19 cellular contexts compared by ENCODE assay signal in the genomic region with DNA sequence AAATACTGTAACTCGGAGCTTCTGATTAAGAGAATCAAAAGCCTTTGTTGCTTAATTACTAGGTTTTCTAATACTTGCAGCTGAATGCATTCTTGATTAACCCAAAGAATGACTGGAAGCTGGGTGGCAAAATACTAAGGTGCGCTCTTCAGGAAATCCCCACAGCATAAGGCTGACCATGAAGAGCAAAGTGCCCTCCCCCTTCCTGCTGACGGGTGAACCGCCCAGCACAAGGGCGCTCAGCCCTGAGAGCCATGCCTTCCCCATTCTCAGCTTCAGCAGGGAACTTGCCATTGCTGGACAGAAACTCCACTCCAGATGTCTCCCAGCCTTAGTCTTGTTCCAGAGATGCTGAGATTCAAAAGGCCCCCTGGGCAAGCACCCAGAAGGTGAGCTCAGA. TPM values are rescaled to one million over a fixed set of nuclear protein-coding genes. Genes with fewer than 3 reads are reported as not detected.
DNase-seq lines count a peak whose midpoint lies in the region; ATAC-seq, FAIRE-seq and TF ChIP-seq lines count a peak whose summit lies in the region.
"Had no signal": no experiment of that assay in that cellular context is flagged by ENCODE, and none has a peak within 500 bp of the region (broad histone marks: within the 10 kb centered on the region; RNA-seq: fewer than 3 reads in every experiment).

No MANE protein-coding gene starts in this region.

- ATAC-seq in T-helper 17 cell (peak; percentile 76), mucosa of descending colon (peak; percentile 29), HG03457 (IDR thresholded peaks at IDR 0.05; ENCODE audit: unreplicated experiment) (no peak), GM21737 (IDR thresholded peaks at IDR 0.05; ENCODE audit: unreplicated experiment) (no peak)
- ATAC-seq: HCT116, SK-N-SH treated with all-trans-retinoic acid at 6 μM for 48 hours had no signal

- no peak overlapping the region for H3K4me3 Mint-ChIP-seq in T-helper 17 cell

- no peaks in the 10 kb centered on the region for H3K27me3 ChIP-seq in BLaER1 treated with 17β-estradiol and CSF1 and Interleukin-3, amounts not matched to agents 10 nM and 100 nM
- H3K27me3 ChIP-seq: MG63 had no signal

- peaks cover 0 to 18% (median 5%) of the 10 kb centered on the region in 11 experiments; a peak in 10 of 22 replicates for H3K9me3 ChIP-seq in BLaER1 treated with 17β-estradiol and CSF1 and Interleukin-3, amounts not matched to agents 10 nM and 100 nM (replicated peaks in 1 of 11)
- H3K9me3 ChIP-seq in T-helper 17 cell (ENCODE audit: control insufficient read depth, low read length, poor library complexity, severe bottlenecking): no peaks in the 10 kb centered on the region
- no peaks in the 10 kb centered on the region for H3K9me3 ChIP-seq in mucosa of descending colon

- H3K36me3 ChIP-seq in BLaER1 treated with 17β-estradiol and CSF1 and Interleukin-3, amounts not matched to agents 10 nM and 100 nM: no peaks in the 10 kb centered on the region
- H3K36me3 ChIP-seq in mucosa of descending colon (ENCODE audit: low read depth): no peaks in the 10 kb centered on the region
- H3K36me3 ChIP-seq: MG63 had no signal

- H3K27me3 Mint-ChIP-seq in T-helper 17 cell: no peaks in the 10 kb centered on the region

- H3K4me2 ChIP-seq in BLaER1 treated with 17β-estradiol and CSF1 and Interleukin-3, amounts not matched to agents 10 nM and 100 nM: peak overlapping the region in 9 of 11 experiments; percentile 12 to 44 (median 35); a peak in 15 of 22 replicates
- H3K4me2 ChIP-seq: KMS-11 had no signal

- intact Hi-C loops in mucosa of descending colon (cut with DNase I, micrococcal nuclease): no loop called here

- no peak overlapping the region for H3K4me3 ChIP-seq in BLaER1 treated with 17β-estradiol and CSF1 and Interleukin-3, amounts not matched to agents 10 nM and 100 nM
- H3K4me3 ChIP-seq in mucosa of descending colon: no peak overlapping the region
- H3K4me3 ChIP-seq: GM23248, MG63 had no signal

- H3K9ac ChIP-seq in BLaER1 treated with 17β-estradiol and CSF1 and Interleukin-3, amounts not matched to agents 10 nM and 100 nM: no peak overlapping the region
- H3K9ac ChIP-seq: GM23248, KMS-11 had no signal

- H3K27ac Mint-ChIP-seq in T-helper 17 cell: no peak overlapping the region

- no peak for TF ChIP-seq POLR2A in GM12891 (IDR thresholded peaks at IDR 0.05; ENCODE audit: low read depth, low read length)

- no peak for TF ChIP-seq CTCF in mucosa of descending colon (IDR thresholded peaks at IDR 0.05)

- H3K4me1 Mint-ChIP-seq in T-helper 17 cell: no peaks in the 10 kb centered on the region

- FAIRE-seq in GM12891 (lab: Jason Lieb, UNC): peak; percentile 52

- no peaks in the 10 kb centered on the region for H3K36me3 Mint-ChIP-seq in T-helper 17 cell (ENCODE audit: low read depth)

- no peak for DNase-seq in GM12891 (ENCODE audit: insufficient read length, low spot score)
- no peak for DNase-seq in T-helper 17 cell
- DNase-seq in mucosa of descending colon: peak in 1 of 3 donors; percentile 42
- DNase-seq in SIG-M5 (lab: John Stamatoyannopoulos, UW): no peak
- no peak for DNase-seq in MV-4-11 (lab: John Stamatoyannopoulos, UW)
- DNase-seq: AML-193, GM23248, MG63, NCI-H1105, NCI-H187, NCI-H446 treated with DMSO at 0.1 percent for 48 hours, NCI-H774, Right ventricle myocardium superior had no signal

- peaks cover 0 to 20% (median 0%) of the 10 kb centered on the region in 11 experiments; a peak in 8 of 22 replicates for H4K20me1 ChIP-seq in BLaER1 treated with 17β-estradiol and CSF1 and Interleukin-3, amounts not matched to agents 10 nM and 100 nM

- H3K27ac ChIP-seq in BLaER1 treated with 17β-estradiol and CSF1 and Interleukin-3, amounts not matched to agents 10 nM and 100 nM: no peak overlapping the region
- H3K27ac ChIP-seq: GM23248, KMS-11 had no signal

- peaks cover 33 to 54% (median 39%) of the 10 kb centered on the region in 10 experiments for H3K4me1 ChIP-seq in BLaER1 treated with 17β-estradiol and CSF1 and Interleukin-3, amounts not matched to agents 10 nM and 100 nM
- no peaks in the 10 kb centered on the region for H3K4me1 ChIP-seq in mucosa of descending colon (ENCODE audit: low read depth)

TF ChIP-seq in GM12891, 5 proteins besides CTCF, POLR2A, EP300 and RAD21:
- no peak for TF ChIP-seq SPI1 (IDR thresholded peaks at IDR 0.05; ENCODE audit: low read depth, low read length)
- TF ChIP-seq PAX5 (IDR thresholded peaks at IDR 0.05; ENCODE audit: insufficient read depth, low read length, severe bottlenecking): no peak
- no peak for TF ChIP-seq POU2F2 (IDR thresholded peaks at IDR 0.05; ENCODE audit: low read depth, low read length)
- TF ChIP-seq TAF1 (IDR thresholded peaks at IDR 0.05; ENCODE audit: low read depth, low read length): no peak
- no peak for TF ChIP-seq POLR2AphosphoS5 (IDR thresholded peaks at IDR 0.05; ENCODE audit: low read depth, low read length)
TF ChIP-seq in GM12891: peak in this region for 0.

RNA-seq across cellular contexts. Expression of gene FBRSL1, which starts 27.2 kb away (rescaled TPM):
- polyA plus RNA-seq in GM12891 (2012; ENCODE audit: low read depth, missing spikeins): 14.6 TPM
- total RNA-seq in T-helper 17 cell (10 to 100 TPM; 79.3 to 86.3 TPM), mucosa of descending colon (10 to 100 TPM; 54.7 to 68.5 (median 55.6) TPM)

Comparison
In these comparisons a context has a peak if more than half of its experiments do, and no peak if none do; other contexts are left out.
1. ATAC-seq: peak in T-helper 17 cell (single experiment) and mucosa of descending colon (single experiment); none in HG03457 (single experiment) and GM21737 (single experiment).